ENCODE assay signal across 8 cellular contexts in the genomic region with DNA sequence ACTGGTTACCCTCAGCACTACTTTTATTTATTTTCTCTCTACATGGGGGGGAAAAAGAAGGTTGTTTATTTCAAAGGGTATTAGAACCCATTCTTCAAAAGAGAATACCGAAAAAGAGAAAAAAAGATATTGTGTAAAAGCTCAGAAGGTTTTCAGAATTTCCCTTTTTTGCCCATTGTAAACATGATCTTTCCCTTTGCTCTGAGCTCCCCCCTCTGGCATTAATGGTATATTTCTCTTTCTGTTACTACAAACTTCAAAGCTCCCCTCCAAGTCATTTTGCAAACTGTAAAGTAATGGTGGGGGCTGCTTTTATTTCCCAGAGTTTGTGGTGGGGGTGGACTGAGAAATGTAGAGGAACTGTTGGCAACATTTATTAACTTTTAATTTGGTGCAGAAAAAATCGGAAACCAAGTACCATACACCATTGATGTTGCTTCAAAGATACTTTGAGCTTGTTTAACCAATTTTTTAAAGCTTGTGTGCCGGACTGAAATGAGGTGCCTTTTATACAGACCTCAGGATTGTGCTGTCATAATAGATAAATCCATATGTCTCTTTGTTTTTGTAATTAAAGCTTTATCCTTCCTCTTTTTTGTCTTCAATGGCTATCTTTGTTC.
DNase-seq lines count a peak whose midpoint lies in the region; ATAC-seq and TF ChIP-seq lines count a peak whose summit lies in the region.

No MANE protein-coding gene starts in this region.

- DNase-seq in CD1c-positive myeloid dendritic cell (ENCODE audit: extremely low spot score), result peak; percentile 36
- peak; percentile 43 for DNase-seq in HCEC 1CT
- peak; percentile 13 for DNase-seq in RWPE1 (ENCODE audit: low spot score)
- DNase-seq in foreskin melanocyte, result peak; percentile 34
- no peak for DNase-seq in thoracic aorta (ENCODE audit: low spot score)
- no peak for DNase-seq in left colon

- H3K27ac ChIP-seq in RWPE1, result no peak overlapping the region
- H3K27ac ChIP-seq in thoracic aorta, result no peak overlapping the region

- no peaks in the 10 kb centered on the region for H3K9me3 ChIP-seq in thoracic aorta

- H3K36me3 ChIP-seq in thoracic aorta, result no peaks in the 10 kb centered on the region

- intact Hi-C loops in left colon (cut with DNase I, micrococcal nuclease), result no loop called here

- H3K4me3 ChIP-seq in thoracic aorta, result no peak overlapping the region

- H3K27me3 ChIP-seq in thoracic aorta (replicated peaks; ENCODE audit: insufficient read depth), result no peaks in the 10 kb centered on the region

- TF ChIP-seq CTCF in RWPE1 (conservative IDR thresholded peaks at IDR 0.05; ENCODE audit: low read depth) (peak; percentile 60), thoracic aorta (IDR thresholded peaks at IDR 0.05) (peak; percentile 51)

- POLR2A ChIA-PET in RWPE1 (lab: Yijun Ruan, JAX; ENCODE audit: low non-redundant PET), result no interaction called here

- peaks cover 0 to 13% of the 10 kb centered on the region in 2 donors for H3K4me1 ChIP-seq in thoracic aorta (ENCODE audit: control insufficient read depth in 1 of 2, low read depth in 2 of 2)

- CTCF ChIA-PET in RWPE1 (lab: Yijun Ruan, JAX), result interaction anchor here (0.6 to 0.7 kb wide), 2 partner anchors 52 to 232 kb away, joined by 3 read pairs; no protein-coding TSS in a partner anchor

- ATAC-seq in thoracic aorta (ENCODE audit: insufficient number of reproducible peaks, low FRiP score, low read depth) (no peak), GM18858 (IDR thresholded peaks at IDR 0.05; ENCODE audit: unreplicated experiment) (no peak), GM21367 (IDR thresholded peaks at IDR 0.05; ENCODE audit: unreplicated experiment) (no peak), left colon (no peak)

Comparison
In these comparisons a context has a peak if more than half of its experiments do, and no peak if none do; other contexts are left out.
1. DNase-seq: peak in CD1c-positive myeloid dendritic cell (single experiment), HCEC 1CT (single experiment), RWPE1 (single experiment) and foreskin melanocyte (single experiment); none in thoracic aorta (single experiment) and left colon (0 of 2).